ENCODE assay signal across 1 cellular context in the genomic region with DNA sequence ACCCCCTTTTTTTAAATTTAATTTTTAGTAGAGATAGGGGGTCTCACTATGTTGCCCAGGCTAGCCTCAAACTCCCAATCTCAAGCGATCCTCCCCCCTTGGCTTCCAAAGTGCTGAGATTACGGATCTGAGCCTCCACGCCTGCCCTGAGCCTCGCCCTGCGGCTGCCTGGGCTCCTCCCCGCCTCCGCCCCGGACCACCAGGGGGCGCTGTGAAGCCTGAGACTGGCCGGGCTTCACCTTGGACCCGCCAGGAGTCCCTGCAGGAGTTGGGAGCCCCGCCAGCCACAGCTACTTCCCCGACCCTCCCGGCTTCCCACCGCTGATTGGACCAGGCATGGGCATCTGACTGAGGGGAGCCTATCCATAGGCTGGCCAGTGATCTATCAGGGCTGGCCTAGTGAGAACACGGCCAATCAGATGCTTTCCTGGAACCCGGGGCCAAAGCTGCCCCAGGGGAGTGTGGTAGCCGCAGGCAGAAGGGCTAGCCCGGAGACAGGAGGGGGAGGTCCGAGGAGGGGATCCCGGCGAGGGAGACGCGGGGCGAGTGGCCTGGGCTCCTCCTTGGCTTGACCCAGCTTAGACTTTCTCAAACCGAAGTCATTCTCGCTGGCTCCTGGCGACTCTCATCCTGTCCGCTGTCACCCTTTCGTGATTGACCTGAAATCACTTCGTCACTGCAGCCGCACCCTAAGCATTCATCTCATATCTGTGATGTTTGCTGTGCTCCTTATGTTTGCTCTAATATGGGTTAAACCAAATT.
A peak's percentile ranks its signal among the peaks of the same experiment; 100 is the strongest.
TF ChIP-seq lines count a peak whose summit lies in the region.

No MANE protein-coding gene starts in this region.

TF ChIP-seq in GM12878, 131 proteins besides CTCF, POLR2A, EP300 and RAD21 (continued from another document):
- TF ChIP-seq, protein P1, sequence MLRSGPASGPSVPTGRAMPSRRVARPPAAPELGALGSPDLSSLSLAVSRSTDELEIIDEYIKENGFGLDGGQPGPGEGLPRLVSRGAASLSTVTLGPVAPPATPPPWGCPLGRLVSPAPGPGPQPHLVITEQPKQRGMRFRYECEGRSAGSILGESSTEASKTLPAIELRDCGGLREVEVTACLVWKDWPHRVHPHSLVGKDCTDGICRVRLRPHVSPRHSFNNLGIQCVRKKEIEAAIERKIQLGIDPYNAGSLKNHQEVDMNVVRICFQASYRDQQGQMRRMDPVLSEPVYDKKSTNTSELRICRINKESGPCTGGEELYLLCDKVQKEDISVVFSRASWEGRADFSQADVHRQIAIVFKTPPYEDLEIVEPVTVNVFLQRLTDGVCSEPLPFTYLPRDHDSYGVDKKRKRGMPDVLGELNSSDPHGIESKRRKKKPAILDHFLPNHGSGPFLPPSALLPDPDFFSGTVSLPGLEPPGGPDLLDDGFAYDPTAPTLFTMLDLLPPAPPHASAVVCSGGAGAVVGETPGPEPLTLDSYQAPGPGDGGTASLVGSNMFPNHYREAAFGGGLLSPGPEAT (IDR thresholded peaks at IDR 0.05; ENCODE audit: low read depth), result 0 out of 2 replicates have a peak, but pooled peaks have one; percentile 20
- TF ChIP-seq LARP7 (IDR thresholded peaks at IDR 0.05) (no peak), IKZF1 (conservative IDR thresholded peaks at IDR 0.05) (peak; percentile 85), KAT2A (conservative IDR thresholded peaks at IDR 0.05; ENCODE audit: control insufficient read depth, low read depth, low read length) (no peak), RELA (IDR thresholded peaks at IDR 0.05; ENCODE audit: borderline replicate concordance, partially characterized antibody) (peak; percentile 53), ZNF24 (IDR thresholded peaks at IDR 0.05) (no peak), MTA3 (IDR thresholded peaks at IDR 0.05; ENCODE audit: borderline replicate concordance, low read length) (no peak), ATF7 (IDR thresholded peaks at IDR 0.05; ENCODE audit: low read depth) (peak; percentile 9; the same call in 1 of the 2 replicates), HDGF (IDR thresholded peaks at IDR 0.05) (no peak), NFIC (IDR thresholded peaks at IDR 0.05; ENCODE audit: low read depth, low read length) (no peak), CREM (IDR thresholded peaks at IDR 0.05; ENCODE audit: low read depth) (peak; percentile 10; the same call in 1 of the 2 replicates), SMAD1 (IDR thresholded peaks at IDR 0.05; ENCODE audit: low read depth, partially characterized antibody) (no peak), YBX1 (IDR thresholded peaks at IDR 0.05) (no peak)
- TF ChIP-seq, protein P2, sequence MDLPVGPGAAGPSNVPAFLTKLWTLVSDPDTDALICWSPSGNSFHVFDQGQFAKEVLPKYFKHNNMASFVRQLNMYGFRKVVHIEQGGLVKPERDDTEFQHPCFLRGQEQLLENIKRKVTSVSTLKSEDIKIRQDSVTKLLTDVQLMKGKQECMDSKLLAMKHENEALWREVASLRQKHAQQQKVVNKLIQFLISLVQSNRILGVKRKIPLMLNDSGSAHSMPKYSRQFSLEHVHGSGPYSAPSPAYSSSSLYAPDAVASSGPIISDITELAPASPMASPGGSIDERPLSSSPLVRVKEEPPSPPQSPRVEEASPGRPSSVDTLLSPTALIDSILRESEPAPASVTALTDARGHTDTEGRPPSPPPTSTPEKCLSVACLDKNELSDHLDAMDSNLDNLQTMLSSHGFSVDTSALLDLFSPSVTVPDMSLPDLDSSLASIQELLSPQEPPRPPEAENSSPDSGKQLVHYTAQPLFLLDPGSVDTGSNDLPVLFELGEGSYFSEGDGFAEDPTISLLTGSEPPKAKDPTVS (IDR thresholded peaks at IDR 0.05; ENCODE audit: low read depth, low read length), result no peak
- TF ChIP-seq, protein P3, sequence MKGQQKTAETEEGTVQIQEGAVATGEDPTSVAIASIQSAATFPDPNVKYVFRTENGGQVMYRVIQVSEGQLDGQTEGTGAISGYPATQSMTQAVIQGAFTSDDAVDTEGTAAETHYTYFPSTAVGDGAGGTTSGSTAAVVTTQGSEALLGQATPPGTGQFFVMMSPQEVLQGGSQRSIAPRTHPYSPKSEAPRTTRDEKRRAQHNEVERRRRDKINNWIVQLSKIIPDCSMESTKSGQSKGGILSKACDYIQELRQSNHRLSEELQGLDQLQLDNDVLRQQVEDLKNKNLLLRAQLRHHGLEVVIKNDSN (IDR thresholded peaks at IDR 0.05; ENCODE audit: borderline replicate concordance, extremely low read length, insufficient read depth, low read depth, low read length), result peak; percentile 93
- TF ChIP-seq, protein P4, sequence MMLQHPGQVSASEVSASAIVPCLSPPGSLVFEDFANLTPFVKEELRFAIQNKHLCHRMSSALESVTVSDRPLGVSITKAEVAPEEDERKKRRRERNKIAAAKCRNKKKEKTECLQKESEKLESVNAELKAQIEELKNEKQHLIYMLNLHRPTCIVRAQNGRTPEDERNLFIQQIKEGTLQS (IDR thresholded peaks at IDR 0.05; ENCODE audit: borderline replicate concordance, extremely low read depth, low read depth, low read length), result peak; percentile 45; the same call in 1 of the 2 replicates
- TF ChIP-seq, protein P5, sequence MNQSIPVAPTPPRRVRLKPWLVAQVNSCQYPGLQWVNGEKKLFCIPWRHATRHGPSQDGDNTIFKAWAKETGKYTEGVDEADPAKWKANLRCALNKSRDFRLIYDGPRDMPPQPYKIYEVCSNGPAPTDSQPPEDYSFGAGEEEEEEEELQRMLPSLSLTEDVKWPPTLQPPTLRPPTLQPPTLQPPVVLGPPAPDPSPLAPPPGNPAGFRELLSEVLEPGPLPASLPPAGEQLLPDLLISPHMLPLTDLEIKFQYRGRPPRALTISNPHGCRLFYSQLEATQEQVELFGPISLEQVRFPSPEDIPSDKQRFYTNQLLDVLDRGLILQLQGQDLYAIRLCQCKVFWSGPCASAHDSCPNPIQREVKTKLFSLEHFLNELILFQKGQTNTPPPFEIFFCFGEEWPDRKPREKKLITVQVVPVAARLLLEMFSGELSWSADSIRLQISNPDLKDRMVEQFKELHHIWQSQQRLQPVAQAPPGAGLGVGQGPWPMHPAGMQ (IDR thresholded peaks at IDR 0.05; ENCODE audit: borderline replicate concordance), result no peak
- TF ChIP-seq, protein P6, sequence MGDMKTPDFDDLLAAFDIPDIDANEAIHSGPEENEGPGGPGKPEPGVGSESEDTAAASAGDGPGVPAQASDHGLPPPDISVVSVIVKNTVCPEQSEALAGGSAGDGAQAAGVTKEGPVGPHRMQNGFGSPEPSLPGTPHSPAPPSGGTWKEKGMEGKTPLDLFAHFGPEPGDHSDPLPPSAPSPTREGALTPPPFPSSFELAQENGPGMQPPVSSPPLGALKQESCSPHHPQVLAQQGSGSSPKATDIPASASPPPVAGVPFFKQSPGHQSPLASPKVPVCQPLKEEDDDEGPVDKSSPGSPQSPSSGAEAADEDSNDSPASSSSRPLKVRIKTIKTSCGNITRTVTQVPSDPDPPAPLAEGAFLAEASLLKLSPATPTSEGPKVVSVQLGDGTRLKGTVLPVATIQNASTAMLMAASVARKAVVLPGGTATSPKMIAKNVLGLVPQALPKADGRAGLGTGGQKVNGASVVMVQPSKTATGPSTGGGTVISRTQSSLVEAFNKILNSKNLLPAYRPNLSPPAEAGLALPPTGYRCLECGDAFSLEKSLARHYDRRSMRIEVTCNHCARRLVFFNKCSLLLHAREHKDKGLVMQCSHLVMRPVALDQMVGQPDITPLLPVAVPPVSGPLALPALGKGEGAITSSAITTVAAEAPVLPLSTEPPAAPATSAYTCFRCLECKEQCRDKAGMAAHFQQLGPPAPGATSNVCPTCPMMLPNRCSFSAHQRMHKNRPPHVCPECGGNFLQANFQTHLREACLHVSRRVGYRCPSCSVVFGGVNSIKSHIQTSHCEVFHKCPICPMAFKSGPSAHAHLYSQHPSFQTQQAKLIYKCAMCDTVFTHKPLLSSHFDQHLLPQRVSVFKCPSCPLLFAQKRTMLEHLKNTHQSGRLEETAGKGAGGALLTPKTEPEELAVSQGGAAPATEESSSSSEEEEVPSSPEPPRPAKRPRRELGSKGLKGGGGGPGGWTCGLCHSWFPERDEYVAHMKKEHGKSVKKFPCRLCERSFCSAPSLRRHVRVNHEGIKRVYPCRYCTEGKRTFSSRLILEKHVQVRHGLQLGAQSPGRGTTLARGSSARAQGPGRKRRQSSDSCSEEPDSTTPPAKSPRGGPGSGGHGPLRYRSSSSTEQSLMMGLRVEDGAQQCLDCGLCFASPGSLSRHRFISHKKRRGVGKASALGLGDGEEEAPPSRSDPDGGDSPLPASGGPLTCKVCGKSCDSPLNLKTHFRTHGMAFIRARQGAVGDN (IDR thresholded peaks at IDR 0.05), result no peak
- TF ChIP-seq, protein P7, sequence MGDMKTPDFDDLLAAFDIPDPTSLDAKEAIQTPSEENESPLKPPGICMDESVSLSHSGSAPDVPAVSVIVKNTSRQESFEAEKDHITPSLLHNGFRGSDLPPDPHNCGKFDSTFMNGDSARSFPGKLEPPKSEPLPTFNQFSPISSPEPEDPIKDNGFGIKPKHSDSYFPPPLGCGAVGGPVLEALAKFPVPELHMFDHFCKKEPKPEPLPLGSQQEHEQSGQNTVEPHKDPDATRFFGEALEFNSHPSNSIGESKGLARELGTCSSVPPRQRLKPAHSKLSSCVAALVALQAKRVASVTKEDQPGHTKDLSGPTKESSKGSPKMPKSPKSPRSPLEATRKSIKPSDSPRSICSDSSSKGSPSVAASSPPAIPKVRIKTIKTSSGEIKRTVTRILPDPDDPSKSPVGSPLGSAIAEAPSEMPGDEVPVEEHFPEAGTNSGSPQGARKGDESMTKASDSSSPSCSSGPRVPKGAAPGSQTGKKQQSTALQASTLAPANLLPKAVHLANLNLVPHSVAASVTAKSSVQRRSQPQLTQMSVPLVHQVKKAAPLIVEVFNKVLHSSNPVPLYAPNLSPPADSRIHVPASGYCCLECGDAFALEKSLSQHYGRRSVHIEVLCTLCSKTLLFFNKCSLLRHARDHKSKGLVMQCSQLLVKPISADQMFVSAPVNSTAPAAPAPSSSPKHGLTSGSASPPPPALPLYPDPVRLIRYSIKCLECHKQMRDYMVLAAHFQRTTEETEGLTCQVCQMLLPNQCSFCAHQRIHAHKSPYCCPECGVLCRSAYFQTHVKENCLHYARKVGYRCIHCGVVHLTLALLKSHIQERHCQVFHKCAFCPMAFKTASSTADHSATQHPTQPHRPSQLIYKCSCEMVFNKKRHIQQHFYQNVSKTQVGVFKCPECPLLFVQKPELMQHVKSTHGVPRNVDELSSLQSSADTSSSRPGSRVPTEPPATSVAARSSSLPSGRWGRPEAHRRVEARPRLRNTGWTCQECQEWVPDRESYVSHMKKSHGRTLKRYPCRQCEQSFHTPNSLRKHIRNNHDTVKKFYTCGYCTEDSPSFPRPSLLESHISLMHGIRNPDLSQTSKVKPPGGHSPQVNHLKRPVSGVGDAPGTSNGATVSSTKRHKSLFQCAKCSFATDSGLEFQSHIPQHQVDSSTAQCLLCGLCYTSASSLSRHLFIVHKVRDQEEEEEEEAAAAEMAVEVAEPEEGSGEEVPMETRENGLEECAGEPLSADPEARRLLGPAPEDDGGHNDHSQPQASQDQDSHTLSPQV (IDR thresholded peaks at IDR 0.05), result peak; percentile 76; the same call in 1 of the 2 replicates
